Comparison of ENCODE assay signal across 9 cellular contexts in genomic region chr5:84406111-84406510, GRCh38. TPM values are rescaled to one million over a fixed set of nuclear protein-coding genes. Genes with fewer than 3 reads are reported as not detected.
"Had no signal": no experiment of that assay in that cellular context is flagged by ENCODE, and none has a peak within 500 bp of the region (broad histone marks: within the 10 kb centered on the region; RNA-seq: fewer than 3 reads in every experiment).

No MANE protein-coding gene starts in this region.

- FAIRE-seq: H1, H54, HTR-8/SVneo, K562 had no signal

- H3K9me3 Mint-ChIP-seq: GM23338, H9 had no signal

- ATAC-seq: GM23338, K562 had no signal

- H3K27ac Mint-ChIP-seq: GM23338, H9 had no signal

- DNase-seq: H9, HCEC 1CT, IMR-90 had no signal

- H3K4me3 Mint-ChIP-seq: GM23338, H9 had no signal

RNA-seq across cellular contexts. Expression of gene EDIL3, which starts 21.4 kb away (rescaled TPM):
- total RNA-seq: HT-29 had no signal
